14 cellular contexts compared by ENCODE assay signal in genomic region chr7:135771961-135772638, GRCh38. TPM values are rescaled to one million over a fixed set of nuclear protein-coding genes. Genes with fewer than 3 reads are reported as not detected.
A peak's percentile ranks its signal among the peaks of the same experiment; 100 is the strongest.
DNase-seq lines count a peak whose midpoint lies in the region; FAIRE-seq and TF ChIP-seq lines count a peak whose summit lies in the region.
"Had no signal": no experiment of that assay in that cellular context is flagged by ENCODE, and none has a peak within 500 bp of the region (broad histone marks: within the 10 kb centered on the region; RNA-seq: fewer than 3 reads in every experiment).

No MANE protein-coding gene starts in this region.

- H3K27ac ChIP-seq in RWPE1: no peak overlapping the region
- H3K27ac ChIP-seq: spleen had no signal

- CTCF ChIA-PET in RWPE1 (lab: Yijun Ruan, JAX): interaction anchor here (1.5 kb wide), 1 partner anchor 99 kb away, joined by 5 read pairs; no protein-coding TSS in a partner anchor

- H3K36me3 Mint-ChIP-seq in activated T-helper 2 cell treated with anti-CD3 and anti-CD28 coated beads, Interferon-gamma antibody, Interleukin-2, Interleukin-4, amounts not matched to agents 10 μg/mL and 5 μg/mL and 100 μg/mL, durations not matched to agents 14 hours and 24 hours and 36 hours (ENCODE audit: low read depth): no peaks in the 10 kb centered on the region
- H3K36me3 Mint-ChIP-seq: stimulated activated effector memory CD8-positive, alpha-beta T cell treated with anti-CD3 and anti-CD28 coated beads, Interleukin-12 subunit alpha, Interleukin-12 subunit beta, amount 100 ng/mL, for 72 hours had no signal

- intact Hi-C loops in activated T-helper 2 cell treated with anti-CD3 and anti-CD28 coated beads, Interferon-gamma antibody, Interleukin-2, Interleukin-4, amounts not matched to agents 10 μg/mL and 5 μg/mL and 100 μg/mL, durations not matched to agents 14 hours and 24 hours and 36 hours (cut with micrococcal nuclease): no loop called here

- DNase-seq in NCI-H82 (lab: John Stamatoyannopoulos, UW) (peak; percentile 37), NCI-H82 treated with DMSO at 0.1 percent for 48 hours (lab: John Stamatoyannopoulos, UW; ENCODE audit: unreplicated experiment) (no peak), RWPE1 (ENCODE audit: low spot score) (peak; percentile 9), fibroblast of gingiva (ENCODE audit: low read depth) (peak; percentile 17), skeletal muscle cell (ENCODE audit: low read depth) (peak; percentile 83), D721Med (ENCODE audit: insufficient read length, low spot score) (no peak), NCI-H774 (lab: John Stamatoyannopoulos, UW) (no peak)
- no peak for DNase-seq in activated T-helper 2 cell treated with anti-CD3 and anti-CD28 coated beads, Interferon-gamma antibody, Interleukin-2, Interleukin-4, amounts not matched to agents 10 μg/mL and 5 μg/mL and 100 μg/mL, durations not matched to agents 14 hours and 24 hours and 36 hours (ENCODE audit: low spot score)
- DNase-seq: activated gamma-delta T cell, NCI-H510A, spleen had no signal

- no peaks in the 10 kb centered on the region for H3K4me1 Mint-ChIP-seq in activated T-helper 2 cell treated with anti-CD3 and anti-CD28 coated beads, Interferon-gamma antibody, Interleukin-2, Interleukin-4, amounts not matched to agents 10 μg/mL and 5 μg/mL and 100 μg/mL, durations not matched to agents 14 hours and 24 hours and 36 hours (ENCODE audit: low read depth)
- H3K4me1 Mint-ChIP-seq: stimulated activated effector memory CD8-positive, alpha-beta T cell treated with anti-CD3 and anti-CD28 coated beads, Interleukin-12 subunit alpha, Interleukin-12 subunit beta, amount 100 ng/mL, for 72 hours had no signal

- H3K4me3 ChIP-seq in skeletal muscle cell (ENCODE audit: low read depth, low read length): no peak overlapping the region
- H3K4me3 ChIP-seq: spleen had no signal

- POLR2A ChIA-PET in RWPE1 (lab: Yijun Ruan, JAX; ENCODE audit: low non-redundant PET): no interaction called here

- H3K9me3 Mint-ChIP-seq in activated T-helper 2 cell treated with anti-CD3 and anti-CD28 coated beads, Interferon-gamma antibody, Interleukin-2, Interleukin-4, amounts not matched to agents 10 μg/mL and 5 μg/mL and 100 μg/mL, durations not matched to agents 14 hours and 24 hours and 36 hours: no peaks in the 10 kb centered on the region
- H3K9me3 Mint-ChIP-seq: stimulated activated effector memory CD8-positive, alpha-beta T cell treated with anti-CD3 and anti-CD28 coated beads, Interleukin-12 subunit alpha, Interleukin-12 subunit beta, amount 100 ng/mL, for 72 hours had no signal

- peaks cover 4% of the 10 kb centered on the region for H3K27me3 Mint-ChIP-seq in activated T-helper 2 cell treated with anti-CD3 and anti-CD28 coated beads, Interferon-gamma antibody, Interleukin-2, Interleukin-4, amounts not matched to agents 10 μg/mL and 5 μg/mL and 100 μg/mL, durations not matched to agents 14 hours and 24 hours and 36 hours (ENCODE audit: low read depth)

- FAIRE-seq in D721Med (lab: Jason Lieb, UNC): no peak
- FAIRE-seq: endometrium had no signal

- TF ChIP-seq CTCF in RWPE1 (conservative IDR thresholded peaks at IDR 0.05; ENCODE audit: low read depth) (no peak), D721Med (IDR thresholded peaks at IDR 0.05; ENCODE audit: insufficient read depth, missing control alignments) (no peak)

- H3K27ac Mint-ChIP-seq in activated T-helper 2 cell treated with anti-CD3 and anti-CD28 coated beads, Interferon-gamma antibody, Interleukin-2, Interleukin-4, amounts not matched to agents 10 μg/mL and 5 μg/mL and 100 μg/mL, durations not matched to agents 14 hours and 24 hours and 36 hours: no peak overlapping the region
- H3K27ac Mint-ChIP-seq: stimulated activated effector memory CD8-positive, alpha-beta T cell treated with anti-CD3 and anti-CD28 coated beads, Interleukin-12 subunit alpha, Interleukin-12 subunit beta, amount 100 ng/mL, for 72 hours had no signal

- no peak overlapping the region for H3K4me3 Mint-ChIP-seq in activated T-helper 2 cell treated with anti-CD3 and anti-CD28 coated beads, Interferon-gamma antibody, Interleukin-2, Interleukin-4, amounts not matched to agents 10 μg/mL and 5 μg/mL and 100 μg/mL, durations not matched to agents 14 hours and 24 hours and 36 hours (ENCODE audit: low read depth)
- H3K4me3 Mint-ChIP-seq: stimulated activated effector memory CD8-positive, alpha-beta T cell treated with anti-CD3 and anti-CD28 coated beads, Interleukin-12 subunit alpha, Interleukin-12 subunit beta, amount 100 ng/mL, for 72 hours had no signal

RNA-seq across cellular contexts. Expression of gene FAM180A, which starts 23.5 kb away (rescaled TPM):
- total RNA-seq in activated T-helper 2 cell treated with anti-CD3 and anti-CD28 coated beads, Interferon-gamma antibody, Interleukin-2, Interleukin-4, amounts not matched to agents 10 μg/mL and 5 μg/mL and 100 μg/mL, durations not matched to agents 14 hours and 24 hours and 36 hours: not detected in 2 replicates
- total RNA-seq: lung microvascular endothelial cell had no signal

RNA-seq across cellular contexts. Expression of gene SLC13A4, which starts 44.1 kb away (rescaled TPM):
- total RNA-seq in activated T-helper 2 cell treated with anti-CD3 and anti-CD28 coated beads, Interferon-gamma antibody, Interleukin-2, Interleukin-4, amounts not matched to agents 10 μg/mL and 5 μg/mL and 100 μg/mL, durations not matched to agents 14 hours and 24 hours and 36 hours: not detected in 2 replicates
- total RNA-seq: lung microvascular endothelial cell had no signal

Comparison
In these comparisons a context has a peak if more than half of its experiments do, and no peak if none do; other contexts are left out.
1. DNase-seq: peak in NCI-H82 (single experiment), RWPE1 (single experiment), fibroblast of gingiva (single experiment) and skeletal muscle cell (single experiment); none in NCI-H82 treated with DMSO at 0.1 percent for 48 hours (single experiment), activated T-helper 2 cell treated with anti-CD3 and anti-CD28 coated beads, Interferon-gamma antibody, Interleukin-2, Interleukin-4, amounts not matched to agents 10 μg/mL and 5 μg/mL and 100 μg/mL, durations not matched to agents 14 hours and 24 hours and 36 hours (single experiment), D721Med (single experiment) and NCI-H774 (single experiment).